In genomic region chr20:50085481-50086365, GRCh38 we compare ENCODE assay signal across 1 cellular context.
TF ChIP-seq lines count a peak whose summit lies in the region.

No MANE protein-coding gene starts in this region.

TF ChIP-seq in HepG2, 621 proteins besides CTCF, POLR2A, EP300 and RAD21 (continued from another document and continues in another):
- 0 out of 2 replicates have a peak, but pooled peaks have one; percentile 2 for TF ChIP-seq FOXO4 (CRISPR knock-in tag; conservative IDR thresholded peaks at IDR 0.05)
- TF ChIP-seq LCORL (IDR thresholded peaks at IDR 0.05), result no peak
- 0 out of 2 replicates have a peak, but pooled peaks have one; percentile 41 for TF ChIP-seq LCORL (CRISPR knock-in tag; IDR thresholded peaks at IDR 0.05)
- TF ChIP-seq, protein P1, sequence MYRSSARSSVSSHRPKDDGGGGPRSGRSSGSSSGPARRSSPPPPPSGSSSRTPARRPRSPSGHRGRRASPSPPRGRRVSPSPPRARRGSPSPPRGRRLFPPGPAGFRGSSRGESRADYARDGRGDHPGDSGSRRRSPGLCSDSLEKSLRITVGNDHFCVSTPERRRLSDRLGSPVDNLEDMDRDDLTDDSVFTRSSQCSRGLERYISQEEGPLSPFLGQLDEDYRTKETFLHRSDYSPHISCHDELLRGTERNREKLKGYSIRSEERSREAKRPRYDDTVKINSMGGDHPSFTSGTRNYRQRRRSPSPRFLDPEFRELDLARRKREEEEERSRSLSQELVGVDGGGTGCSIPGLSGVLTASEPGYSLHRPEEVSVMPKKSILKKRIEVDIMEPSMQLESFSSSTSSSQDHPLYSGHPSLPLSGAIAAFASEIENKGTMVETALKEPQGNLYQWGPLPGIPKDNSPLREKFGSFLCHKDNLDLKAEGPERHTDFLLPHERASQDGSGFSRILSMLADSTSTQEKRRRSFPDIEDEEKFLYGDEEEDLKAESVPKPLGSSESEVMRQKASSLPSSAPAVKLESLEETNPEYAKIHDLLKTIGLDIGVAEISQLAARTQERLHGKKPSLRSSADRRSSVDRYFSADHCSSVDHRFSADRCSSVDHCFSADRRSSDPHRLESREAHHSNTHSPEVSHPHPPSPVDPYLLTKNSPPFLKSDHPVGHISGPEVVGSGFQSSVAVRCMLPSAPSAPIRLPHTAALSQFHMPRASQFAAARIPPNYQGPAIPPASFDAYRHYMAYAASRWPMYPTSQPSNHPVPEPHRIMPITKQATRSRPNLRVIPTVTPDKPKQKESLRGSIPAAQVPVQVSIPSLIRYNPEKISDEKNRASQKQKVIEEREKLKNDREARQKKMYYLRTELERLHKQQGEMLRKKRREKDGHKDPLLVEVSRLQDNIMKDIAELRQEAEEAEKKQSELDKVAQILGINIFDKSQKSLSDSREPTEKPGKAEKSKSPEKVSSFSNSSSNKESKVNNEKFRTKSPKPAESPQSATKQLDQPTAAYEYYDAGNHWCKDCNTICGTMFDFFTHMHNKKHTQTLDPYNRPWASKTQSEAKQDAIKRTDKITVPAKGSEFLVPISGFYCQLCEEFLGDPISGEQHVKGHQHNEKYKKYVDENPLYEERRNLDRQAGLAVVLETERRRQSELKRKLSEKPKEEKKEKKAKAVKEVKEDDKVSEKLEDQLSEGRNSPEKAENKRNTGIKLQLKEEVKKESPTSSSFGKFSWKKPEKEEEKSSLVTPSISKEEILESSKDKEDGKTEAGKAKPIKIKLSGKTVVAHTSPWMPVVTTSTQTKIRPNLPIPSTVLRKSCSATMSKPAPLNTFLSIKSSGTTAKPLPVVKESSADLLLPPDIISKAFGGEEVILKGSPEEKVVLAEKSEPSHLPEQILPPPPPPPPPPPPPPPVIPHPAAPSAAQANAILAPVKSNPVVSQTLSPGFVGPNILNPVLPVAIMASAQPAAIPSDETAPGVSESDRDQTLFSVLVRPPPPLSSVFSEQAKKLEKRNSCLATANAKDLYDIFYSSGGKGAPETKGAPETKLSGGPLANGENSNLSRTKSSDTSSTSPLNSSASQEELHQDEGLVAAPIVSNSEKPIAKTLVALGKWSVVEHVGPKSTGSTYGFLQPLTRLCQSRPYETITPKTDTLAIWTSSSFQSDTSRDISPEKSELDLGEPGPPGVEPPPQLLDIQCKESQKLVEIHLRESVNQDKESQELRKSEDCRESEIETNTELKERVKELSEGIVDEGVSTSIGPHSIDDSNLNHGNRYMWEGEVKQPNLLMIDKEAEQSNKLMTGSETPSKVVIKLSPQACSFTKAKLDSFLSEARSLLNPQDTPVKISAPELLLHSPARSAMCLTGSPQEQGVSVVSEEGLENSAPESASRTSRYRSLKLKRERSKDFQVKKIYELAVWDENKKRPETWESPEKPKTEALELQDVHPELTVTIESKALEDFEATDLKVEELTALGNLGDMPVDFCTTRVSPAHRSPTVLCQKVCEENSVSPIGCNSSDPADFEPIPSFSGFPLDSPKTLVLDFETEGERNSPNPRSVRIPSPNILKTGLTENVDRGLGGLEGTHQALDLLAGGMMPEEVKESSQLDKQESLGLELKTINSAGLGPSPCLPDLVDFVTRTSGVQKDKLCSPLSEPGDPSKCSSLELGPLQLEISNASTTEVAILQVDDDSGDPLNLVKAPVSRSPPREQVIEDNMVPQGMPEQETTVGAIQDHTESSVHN (CRISPR knock-in tag; IDR thresholded peaks at IDR 0.05), result no peak
- peak; percentile 32 for TF ChIP-seq TBL1XR1 (IDR thresholded peaks at IDR 0.05; ENCODE audit: borderline replicate concordance, low read length, partially characterized antibody)
- TF ChIP-seq RARA (CRISPR knock-in tag; IDR thresholded peaks at IDR 0.05), result 0 out of 2 replicates have a peak, but pooled peaks have one; percentile 1
- TF ChIP-seq ZSCAN25 (CRISPR knock-in tag; IDR thresholded peaks at IDR 0.05), result 0 out of 2 replicates have a peak, but pooled peaks have one; percentile 54
- peak; percentile 18; the same call in 1 of the 2 replicates for TF ChIP-seq SAP130 (CRISPR knock-in tag; IDR thresholded peaks at IDR 0.05; ENCODE audit: low read depth)
- TF ChIP-seq ZBTB20 (CRISPR knock-in tag; IDR thresholded peaks at IDR 0.05; ENCODE audit: borderline replicate concordance, low read depth), result 0 out of 2 replicates have a peak, but pooled peaks have one; percentile 40
- TF ChIP-seq, protein P2, sequence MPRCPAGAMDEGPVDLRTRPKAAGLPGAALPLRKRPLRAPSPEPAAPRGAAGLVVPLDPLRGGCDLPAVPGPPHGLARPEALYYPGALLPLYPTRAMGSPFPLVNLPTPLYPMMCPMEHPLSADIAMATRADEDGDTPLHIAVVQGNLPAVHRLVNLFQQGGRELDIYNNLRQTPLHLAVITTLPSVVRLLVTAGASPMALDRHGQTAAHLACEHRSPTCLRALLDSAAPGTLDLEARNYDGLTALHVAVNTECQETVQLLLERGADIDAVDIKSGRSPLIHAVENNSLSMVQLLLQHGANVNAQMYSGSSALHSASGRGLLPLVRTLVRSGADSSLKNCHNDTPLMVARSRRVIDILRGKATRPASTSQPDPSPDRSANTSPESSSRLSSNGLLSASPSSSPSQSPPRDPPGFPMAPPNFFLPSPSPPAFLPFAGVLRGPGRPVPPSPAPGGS (CRISPR knock-in tag; IDR thresholded peaks at IDR 0.05), result 0 out of 2 replicates have a peak, but pooled peaks have one; percentile 44
- no peak for TF ChIP-seq ZFYVE20 (CRISPR knock-in tag; IDR thresholded peaks at IDR 0.05; ENCODE audit: borderline replicate concordance, low read depth)
- no peak for TF ChIP-seq E2F2 (CRISPR knock-in tag; IDR thresholded peaks at IDR 0.05; ENCODE audit: borderline replicate concordance)
- no peak for TF ChIP-seq ELF4 (CRISPR knock-in tag; IDR thresholded peaks at IDR 0.05; ENCODE audit: borderline replicate concordance)
- TF ChIP-seq CHCHD3 (CRISPR knock-in tag; IDR thresholded peaks at IDR 0.05), result no peak
- TF ChIP-seq TEAD2 (CRISPR knock-in tag; IDR thresholded peaks at IDR 0.05), result no peak
- TF ChIP-seq, protein P3, sequence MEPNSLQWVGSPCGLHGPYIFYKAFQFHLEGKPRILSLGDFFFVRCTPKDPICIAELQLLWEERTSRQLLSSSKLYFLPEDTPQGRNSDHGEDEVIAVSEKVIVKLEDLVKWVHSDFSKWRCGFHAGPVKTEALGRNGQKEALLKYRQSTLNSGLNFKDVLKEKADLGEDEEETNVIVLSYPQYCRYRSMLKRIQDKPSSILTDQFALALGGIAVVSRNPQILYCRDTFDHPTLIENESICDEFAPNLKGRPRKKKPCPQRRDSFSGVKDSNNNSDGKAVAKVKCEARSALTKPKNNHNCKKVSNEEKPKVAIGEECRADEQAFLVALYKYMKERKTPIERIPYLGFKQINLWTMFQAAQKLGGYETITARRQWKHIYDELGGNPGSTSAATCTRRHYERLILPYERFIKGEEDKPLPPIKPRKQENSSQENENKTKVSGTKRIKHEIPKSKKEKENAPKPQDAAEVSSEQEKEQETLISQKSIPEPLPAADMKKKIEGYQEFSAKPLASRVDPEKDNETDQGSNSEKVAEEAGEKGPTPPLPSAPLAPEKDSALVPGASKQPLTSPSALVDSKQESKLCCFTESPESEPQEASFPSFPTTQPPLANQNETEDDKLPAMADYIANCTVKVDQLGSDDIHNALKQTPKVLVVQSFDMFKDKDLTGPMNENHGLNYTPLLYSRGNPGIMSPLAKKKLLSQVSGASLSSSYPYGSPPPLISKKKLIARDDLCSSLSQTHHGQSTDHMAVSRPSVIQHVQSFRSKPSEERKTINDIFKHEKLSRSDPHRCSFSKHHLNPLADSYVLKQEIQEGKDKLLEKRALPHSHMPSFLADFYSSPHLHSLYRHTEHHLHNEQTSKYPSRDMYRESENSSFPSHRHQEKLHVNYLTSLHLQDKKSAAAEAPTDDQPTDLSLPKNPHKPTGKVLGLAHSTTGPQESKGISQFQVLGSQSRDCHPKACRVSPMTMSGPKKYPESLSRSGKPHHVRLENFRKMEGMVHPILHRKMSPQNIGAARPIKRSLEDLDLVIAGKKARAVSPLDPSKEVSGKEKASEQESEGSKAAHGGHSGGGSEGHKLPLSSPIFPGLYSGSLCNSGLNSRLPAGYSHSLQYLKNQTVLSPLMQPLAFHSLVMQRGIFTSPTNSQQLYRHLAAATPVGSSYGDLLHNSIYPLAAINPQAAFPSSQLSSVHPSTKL (CRISPR knock-in tag; IDR thresholded peaks at IDR 0.05), result peak; percentile 10; the same call in 1 of the 2 replicates
- TF ChIP-seq KLF9 (CRISPR knock-in tag; IDR thresholded peaks at IDR 0.05; ENCODE audit: low read depth), result no peak
- peak; percentile 87; the same call in 1 of the 2 replicates for TF ChIP-seq NFATC3 (CRISPR knock-in tag; IDR thresholded peaks at IDR 0.05)
- TF ChIP-seq ZNF136 (CRISPR knock-in tag; IDR thresholded peaks at IDR 0.05; ENCODE audit: low read depth), result peak; percentile 54; the same call in 1 of the 2 replicates
- TF ChIP-seq, protein P4, sequence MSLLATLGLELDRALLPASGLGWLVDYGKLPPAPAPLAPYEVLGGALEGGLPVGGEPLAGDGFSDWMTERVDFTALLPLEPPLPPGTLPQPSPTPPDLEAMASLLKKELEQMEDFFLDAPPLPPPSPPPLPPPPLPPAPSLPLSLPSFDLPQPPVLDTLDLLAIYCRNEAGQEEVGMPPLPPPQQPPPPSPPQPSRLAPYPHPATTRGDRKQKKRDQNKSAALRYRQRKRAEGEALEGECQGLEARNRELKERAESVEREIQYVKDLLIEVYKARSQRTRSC (CRISPR knock-in tag; IDR thresholded peaks at IDR 0.05; ENCODE audit: low read depth), result no peak
- 0 out of 2 replicates have a peak, but pooled peaks have one; percentile 27 for TF ChIP-seq PATZ1 (CRISPR knock-in tag; IDR thresholded peaks at IDR 0.05)
- no peak for TF ChIP-seq RARG (CRISPR knock-in tag; IDR thresholded peaks at IDR 0.05; ENCODE audit: low read depth)
- no peak for TF ChIP-seq U2AF1 (optimal IDR thresholded peaks at IDR 0.05; ENCODE audit: low read depth, low read length)
- TF ChIP-seq TRAFD1 (CRISPR knock-in tag; IDR thresholded peaks at IDR 0.05; ENCODE audit: borderline replicate concordance), result 0 out of 2 replicates have a peak, but pooled peaks have one; percentile 68
- no peak for TF ChIP-seq HNRNPUL1 (IDR thresholded peaks at IDR 0.05; ENCODE audit: low read depth, low read length)
- TF ChIP-seq ZNF883 (CRISPR knock-in tag; IDR thresholded peaks at IDR 0.05; ENCODE audit: not compliant biosample characterization), result peak; percentile 25
- peak; percentile 74; the same call in 1 of the 2 replicates for TF ChIP-seq ZNF598 (CRISPR knock-in tag; IDR thresholded peaks at IDR 0.05; ENCODE audit: borderline replicate concordance)
- peak; percentile 81 for TF ChIP-seq ARID3A (IDR thresholded peaks at IDR 0.05; ENCODE audit: low read depth, low read length)
- TF ChIP-seq NCOA2 (CRISPR knock-in tag; IDR thresholded peaks at IDR 0.05), result no peak
- TF ChIP-seq ZFP36L1 (CRISPR knock-in tag; IDR thresholded peaks at IDR 0.05), result no peak
- TF ChIP-seq STAG1 (CRISPR knock-in tag; IDR thresholded peaks at IDR 0.05), result peak; percentile 85
- TF ChIP-seq ZNF546 (CRISPR knock-in tag; conservative IDR thresholded peaks at IDR 0.05), result 0 out of 2 replicates have a peak, but pooled peaks have one; percentile 50
- no peak for TF ChIP-seq NPAS2 (CRISPR knock-in tag; IDR thresholded peaks at IDR 0.05; ENCODE audit: borderline replicate concordance)
- peak; percentile 64 for TF ChIP-seq RBM22 (optimal IDR thresholded peaks at IDR 0.05; ENCODE audit: low read length)
